Comparison of ENCODE assay signal across 1 cellular context in the genomic region with DNA sequence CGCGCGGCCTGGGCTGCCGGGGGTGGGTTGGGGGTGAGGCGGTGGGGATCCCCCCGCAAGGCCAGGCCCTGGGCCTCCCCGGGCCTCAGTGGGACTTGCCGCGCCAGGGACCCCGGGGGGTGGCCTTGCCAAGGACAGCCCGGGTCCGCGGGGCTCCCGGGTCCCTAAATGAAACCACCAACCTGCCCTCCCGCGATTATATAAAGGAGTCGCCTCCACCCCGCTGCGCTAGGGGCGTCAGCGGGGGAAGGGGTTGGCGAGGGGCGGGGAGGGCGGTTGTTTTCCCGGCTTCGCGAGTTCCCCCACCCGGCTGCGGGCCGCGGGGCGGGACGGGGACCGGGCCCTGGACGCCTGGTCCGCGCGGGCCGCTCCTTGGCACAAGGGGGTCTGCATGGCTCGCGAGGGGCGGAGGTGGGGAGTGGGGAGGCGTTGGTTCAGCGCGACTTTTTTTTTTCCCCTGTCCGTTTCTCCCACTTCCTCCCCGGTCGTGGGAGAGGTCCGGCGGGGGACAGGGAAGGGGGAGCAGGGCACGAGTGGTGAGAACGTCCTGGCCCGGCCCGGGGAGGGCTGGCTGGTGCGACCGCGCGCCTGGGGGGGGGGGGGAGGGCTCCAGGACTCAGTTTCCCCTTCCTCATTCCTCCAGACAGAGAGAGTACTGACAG.
TF ChIP-seq lines count a peak whose summit lies in the region.

No MANE protein-coding gene starts in this region.

TF ChIP-seq in A549, 52 proteins besides CTCF, POLR2A, EP300 and RAD21 (continued from another document):
- TF ChIP-seq, protein P1, sequence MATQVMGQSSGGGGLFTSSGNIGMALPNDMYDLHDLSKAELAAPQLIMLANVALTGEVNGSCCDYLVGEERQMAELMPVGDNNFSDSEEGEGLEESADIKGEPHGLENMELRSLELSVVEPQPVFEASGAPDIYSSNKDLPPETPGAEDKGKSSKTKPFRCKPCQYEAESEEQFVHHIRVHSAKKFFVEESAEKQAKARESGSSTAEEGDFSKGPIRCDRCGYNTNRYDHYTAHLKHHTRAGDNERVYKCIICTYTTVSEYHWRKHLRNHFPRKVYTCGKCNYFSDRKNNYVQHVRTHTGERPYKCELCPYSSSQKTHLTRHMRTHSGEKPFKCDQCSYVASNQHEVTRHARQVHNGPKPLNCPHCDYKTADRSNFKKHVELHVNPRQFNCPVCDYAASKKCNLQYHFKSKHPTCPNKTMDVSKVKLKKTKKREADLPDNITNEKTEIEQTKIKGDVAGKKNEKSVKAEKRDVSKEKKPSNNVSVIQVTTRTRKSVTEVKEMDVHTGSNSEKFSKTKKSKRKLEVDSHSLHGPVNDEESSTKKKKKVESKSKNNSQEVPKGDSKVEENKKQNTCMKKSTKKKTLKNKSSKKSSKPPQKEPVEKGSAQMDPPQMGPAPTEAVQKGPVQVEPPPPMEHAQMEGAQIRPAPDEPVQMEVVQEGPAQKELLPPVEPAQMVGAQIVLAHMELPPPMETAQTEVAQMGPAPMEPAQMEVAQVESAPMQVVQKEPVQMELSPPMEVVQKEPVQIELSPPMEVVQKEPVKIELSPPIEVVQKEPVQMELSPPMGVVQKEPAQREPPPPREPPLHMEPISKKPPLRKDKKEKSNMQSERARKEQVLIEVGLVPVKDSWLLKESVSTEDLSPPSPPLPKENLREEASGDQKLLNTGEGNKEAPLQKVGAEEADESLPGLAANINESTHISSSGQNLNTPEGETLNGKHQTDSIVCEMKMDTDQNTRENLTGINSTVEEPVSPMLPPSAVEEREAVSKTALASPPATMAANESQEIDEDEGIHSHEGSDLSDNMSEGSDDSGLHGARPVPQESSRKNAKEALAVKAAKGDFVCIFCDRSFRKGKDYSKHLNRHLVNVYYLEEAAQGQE (IDR thresholded peaks at IDR 0.05): no peak
- TF ChIP-seq ZNF302 (CRISPR knock-in tag; IDR thresholded peaks at IDR 0.05): no peak
- no peak for TF ChIP-seq MAZ (IDR thresholded peaks at IDR 0.05; ENCODE audit: borderline replicate concordance, low read depth, low read length)
- TF ChIP-seq MYC (IDR thresholded peaks at IDR 0.05; ENCODE audit: borderline replicate concordance, low read length): no peak
- TF ChIP-seq ZC3H11A (IDR thresholded peaks at IDR 0.05): no peak
- TF ChIP-seq CEBPB (IDR thresholded peaks at IDR 0.05): no peak
